In the genomic region with DNA sequence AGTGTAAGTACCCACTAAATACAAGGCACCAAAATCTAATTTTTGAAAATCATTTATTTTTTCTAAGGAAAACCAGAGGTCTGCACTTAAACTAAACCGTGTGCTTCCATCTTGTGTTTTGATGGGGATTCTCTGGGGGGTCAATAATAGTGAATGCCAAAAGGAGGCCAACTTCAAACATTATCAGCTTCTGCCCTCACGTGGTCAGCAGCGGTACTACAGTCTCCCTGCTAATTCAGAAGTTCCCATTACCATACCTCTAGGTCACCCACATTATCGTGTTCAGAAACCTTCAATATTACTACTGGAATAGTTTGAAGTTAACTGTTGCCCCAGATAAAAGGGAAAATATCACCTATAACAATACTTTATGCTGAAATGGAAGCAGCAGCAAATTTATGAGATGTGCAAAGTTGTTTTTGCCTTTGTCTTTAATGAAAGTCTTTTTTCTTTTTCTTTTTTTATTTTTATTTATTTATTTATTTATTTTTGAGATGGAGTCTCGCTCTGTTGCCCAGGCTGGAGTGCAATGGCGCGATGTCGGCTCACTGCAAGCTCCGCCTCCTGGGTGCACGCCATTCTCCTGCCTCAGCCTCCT, we compare ENCODE assay signal across 9 cellular contexts. TPM values are rescaled to one million over a fixed set of nuclear protein-coding genes. Genes with fewer than 3 reads are reported as not detected.
DNase-seq lines count a peak whose midpoint lies in the region; ATAC-seq and TF ChIP-seq lines count a peak whose summit lies in the region.
"Had no signal": no experiment of that assay in that cellular context is flagged by ENCODE, and none has a peak within 500 bp of the region (broad histone marks: within the 10 kb centered on the region; RNA-seq: fewer than 3 reads in every experiment).

No MANE protein-coding gene starts in this region.

- no peak overlapping the region for H3K4me3 Mint-ChIP-seq in activated T-cell treated with anti-CD3 and anti-CD28 coated beads, Interleukin-2, amount 50 U/mL, for 4 hours

- peak; percentile 34 for DNase-seq in DMS114 treated with DMSO at 0.1 percent for 48 hours (lab: John Stamatoyannopoulos, UW; ENCODE audit: unreplicated experiment)
- DNase-seq in GOT3 (lab: John Stamatoyannopoulos, UW), result peak; percentile 62
- DNase-seq in NOMO-1 treated with dmso at 0.1 percent for 144 hours (lab: John Stamatoyannopoulos, UW; ENCODE audit: unreplicated experiment), result peak; percentile 11
- peak; percentile 69 for DNase-seq in activated T-cell treated with anti-CD3 and anti-CD28 coated beads, Interleukin-2, amount 50 U/mL, for 4 hours
- peak; percentile 67 for DNase-seq in fibroblast of peridontal ligament (ENCODE audit: extremely low read depth)
- peak; percentile 31 to 75 (median 69) for DNase-seq in ovary
- peak; percentile 61 to 84 for DNase-seq in aorta

- H3K9me3 Mint-ChIP-seq in activated T-cell treated with anti-CD3 and anti-CD28 coated beads, Interleukin-2, amount 50 U/mL, for 4 hours, result no peaks in the 10 kb centered on the region

- no peak for TF ChIP-seq POLR2A in ovary (IDR thresholded peaks at IDR 0.05)

- ATAC-seq in activated T-cell treated with anti-CD3 and anti-CD28 coated beads, Interleukin-2, amount 50 U/mL, for 4 hours, result peak in 1 of 2 donors; percentile 71
- ATAC-seq in aorta (ENCODE audit: low FRiP score) (peak; percentile 76), GM18873 (IDR thresholded peaks at IDR 0.05; ENCODE audit: low FRiP score, unreplicated experiment) (no peak)

- WGBS in ovary, 3 donors, result 41 to 49% (median 49%) methylated on average over 10 of the region's 10 CpGs
- 53 to 56% methylated on average over 10 of the region's 10 CpGs for WGBS in aorta, 2 donors

- no peak for TF ChIP-seq EP300 in ovary (IDR thresholded peaks at IDR 0.05)

- H3K27me3 ChIP-seq in ovary, result no peaks in the 10 kb centered on the region
- H3K27me3 ChIP-seq in aorta (ENCODE audit: control insufficient read depth in 1 of 2, insufficient read depth in 2 of 2, low read length in 1 of 2), result no peaks in the 10 kb centered on the region

- H3K27me3 Mint-ChIP-seq in activated T-cell treated with anti-CD3 and anti-CD28 coated beads, Interleukin-2, amount 50 U/mL, for 4 hours (ENCODE audit: low read depth), result no peaks in the 10 kb centered on the region

- TF ChIP-seq CTCF in ovary (IDR thresholded peaks at IDR 0.05), result peak; percentile 41 to 61 (median 58)

- H3K27ac ChIP-seq in ovary (no peak overlapping the region), aorta (ENCODE audit: low read depth in 1 of 2, low read length in 2 of 2) (no peak overlapping the region)

- H3K9me3 ChIP-seq in ovary (no peaks in the 10 kb centered on the region), aorta (ENCODE audit: control insufficient read depth, low read length) (no peaks in the 10 kb centered on the region)

- no peaks in the 10 kb centered on the region for H3K4me1 Mint-ChIP-seq in activated T-cell treated with anti-CD3 and anti-CD28 coated beads, Interleukin-2, amount 50 U/mL, for 4 hours (ENCODE audit: low read depth)

- H3K4me3 ChIP-seq in ovary, result no peak overlapping the region
- no peak overlapping the region for H3K4me3 ChIP-seq in aorta (ENCODE audit: low read length in 2 of 2)

- no peaks in the 10 kb centered on the region for H3K36me3 Mint-ChIP-seq in activated T-cell treated with anti-CD3 and anti-CD28 coated beads, Interleukin-2, amount 50 U/mL, for 4 hours (ENCODE audit: insufficient read depth)

- no peaks in the 10 kb centered on the region for H3K4me1 ChIP-seq in ovary (ENCODE audit: insufficient read depth)
- H3K4me1 ChIP-seq in aorta (ENCODE audit: control insufficient read depth in 1 of 2, insufficient read depth in 2 of 2, low read length in 2 of 2), result no peaks in the 10 kb centered on the region

- no peaks in the 10 kb centered on the region for H3K36me3 ChIP-seq in ovary
- peaks cover 0 to 3% of the 10 kb centered on the region in 2 donors for H3K36me3 ChIP-seq in aorta (ENCODE audit: control insufficient read depth in 1 of 2, insufficient read depth in 2 of 2, low read length in 1 of 2)

- intact Hi-C loops in ovary (cut with DNase I), result no loop called here
- intact Hi-C loops in aorta (cut with DNase I), result loop anchor here in 1 of 2 donors (10.0 kb wide), 1 partner anchor 580 kb away; no protein-coding TSS in a partner anchor

RNA-seq across cellular contexts. Expression of gene CTPS2, which starts 17.3 kb away (rescaled TPM):
- total RNA-seq in activated T-cell treated with anti-CD3 and anti-CD28 coated beads, Interleukin-2, amount 50 U/mL, for 4 hours, result 1 to 10 TPM; 1.2 to 2.6 (median 1.5) TPM
- 10 to 100 TPM; 16.0 to 26.3 (median 17.2) TPM for total RNA-seq in ovary
- polyA plus RNA-seq in ovary, result 10 to 100 TPM; 10.6 to 19.4 TPM
- 10 to 100 TPM; 11.8 to 17.6 TPM for total RNA-seq in aorta
- 10 to 100 TPM in 1 of 2 donors, 1 to 10 TPM in 1; 5.1 to 12.4 TPM for polyA plus RNA-seq in aorta

RNA-seq across cellular contexts. Expression of gene SYAP1, which starts 24.2 kb away (rescaled TPM):
- 10 to 100 TPM; 16.7 to 28.6 (median 19.3) TPM for total RNA-seq in activated T-cell treated with anti-CD3 and anti-CD28 coated beads, Interleukin-2, amount 50 U/mL, for 4 hours
- total RNA-seq in ovary (10 to 100 TPM; 19.3 to 36.9 (median 26.2) TPM), aorta (10 to 100 TPM; 28.3 to 36.3 TPM)
- polyA plus RNA-seq in ovary (10 to 100 TPM in 1 of 2 donors, 1 to 10 TPM in 1; 9.6 to 20.7 TPM), aorta (10 to 100 TPM; 13.2 to 13.5 TPM)

RNA-seq across cellular contexts. Expression of gene S100G, which starts 45.2 kb away (rescaled TPM):
- total RNA-seq in activated T-cell treated with anti-CD3 and anti-CD28 coated beads, Interleukin-2, amount 50 U/mL, for 4 hours, result not detected
- total RNA-seq in ovary (not detected), aorta (not detected)
- polyA plus RNA-seq in ovary (not detected), aorta (1 to 10 TPM in 1 of 2 donors, not detected in 1; 2.4 TPM)
- total RNA-seq: T-helper 1 cell treated with Interleukin-12 subunit alpha and Interleukin-12 subunit beta and Interleukin-4 antibody, amounts not matched to agents 30 ng/mL and 1 ng/mL, for 36 hours had no signal

Comparison
In these comparisons a context has a peak if more than half of its experiments do, and no peak if none do; other contexts are left out.
1. DNase-seq: peak in every context shown above with its lines; median percentile 72 in aorta; 69 in activated T-cell treated with anti-CD3 and anti-CD28 coated beads, Interleukin-2, amount 50 U/mL, for 4 hours; 69 in ovary; 67 in fibroblast of peridontal ligament; 62 in GOT3; 34 in DMS114 treated with DMSO at 0.1 percent for 48 hours; 11 in NOMO-1 treated with dmso at 0.1 percent for 144 hours.